In genomic region chr5:19880859-19881436, GRCh38 we compare ENCODE assay signal across 1 cellular context.
TF ChIP-seq lines count a peak whose summit lies in the region.

No MANE protein-coding gene starts in this region.

TF ChIP-seq in HepG2, 621 proteins besides CTCF, POLR2A, EP300 and RAD21 (continued from another document and continues in another):
- peak; percentile 70 for TF ChIP-seq FOXP4 (CRISPR knock-in tag; IDR thresholded peaks at IDR 0.05)
- TF ChIP-seq ZNF142 (CRISPR knock-in tag; IDR thresholded peaks at IDR 0.05) = no peak
- TF ChIP-seq ZNF639 (CRISPR knock-in tag; conservative IDR thresholded peaks at IDR 0.05) = no peak
- TF ChIP-seq ESRRA (CRISPR knock-in tag; IDR thresholded peaks at IDR 0.05; ENCODE audit: low read depth) = no peak
- TF ChIP-seq ZFYVE20 (CRISPR knock-in tag; IDR thresholded peaks at IDR 0.05; ENCODE audit: borderline replicate concordance, low read depth) = no peak
- peak; percentile 33; the same call in 1 of the 2 replicates for TF ChIP-seq ATF1 (CRISPR knock-in tag; IDR thresholded peaks at IDR 0.05)
- no peak for TF ChIP-seq ZNF383 (CRISPR knock-in tag; IDR thresholded peaks at IDR 0.05; ENCODE audit: borderline replicate concordance)
- TF ChIP-seq TAF15 (IDR thresholded peaks at IDR 0.05; ENCODE audit: low read depth, low read length, poor library complexity, severe bottlenecking) = no peak
- no peak for TF ChIP-seq TGIF2 (CRISPR knock-in tag; IDR thresholded peaks at IDR 0.05)
- no peak for TF ChIP-seq SIX4 (CRISPR knock-in tag; IDR thresholded peaks at IDR 0.05)
- no peak for TF ChIP-seq ZSCAN25 (CRISPR knock-in tag; IDR thresholded peaks at IDR 0.05)
- no peak for TF ChIP-seq MAX (IDR thresholded peaks at IDR 0.05)
- TF ChIP-seq KMT2A (CRISPR knock-in tag; IDR thresholded peaks at IDR 0.05) = no peak
- no peak; a peak in 1 of 4 replicates for TF ChIP-seq NR2F1 (CRISPR knock-in tag; IDR thresholded peaks at IDR 0.05)
- TF ChIP-seq NFIB (CRISPR knock-in tag; IDR thresholded peaks at IDR 0.05; ENCODE audit: borderline replicate concordance) = no peak
- TF ChIP-seq ZNF720 (CRISPR knock-in tag; IDR thresholded peaks at IDR 0.05) = no peak
- no peak for TF ChIP-seq ZNF746 (CRISPR knock-in tag; IDR thresholded peaks at IDR 0.05)
- no peak for TF ChIP-seq ZNF317 (CRISPR knock-in tag; IDR thresholded peaks at IDR 0.05)
- no peak for TF ChIP-seq NFRKB (IDR thresholded peaks at IDR 0.05)
- no peak for TF ChIP-seq SMYD3 (CRISPR knock-in tag; IDR thresholded peaks at IDR 0.05)
- TF ChIP-seq ZNF574 (CRISPR knock-in tag; IDR thresholded peaks at IDR 0.05) = no peak
- no peak for TF ChIP-seq ZNF597 (CRISPR knock-in tag; IDR thresholded peaks at IDR 0.05)
- TF ChIP-seq CEBPZ (IDR thresholded peaks at IDR 0.05; ENCODE audit: low read length) = no peak
- TF ChIP-seq GFI1 (CRISPR knock-in tag; IDR thresholded peaks at IDR 0.05; ENCODE audit: borderline replicate concordance) = peak; percentile 87
- TF ChIP-seq NCOA1 (CRISPR knock-in tag; IDR thresholded peaks at IDR 0.05) = no peak
- TF ChIP-seq RCOR2 (CRISPR knock-in tag; IDR thresholded peaks at IDR 0.05) = no peak
- no peak for TF ChIP-seq TBP (CRISPR knock-in tag; IDR thresholded peaks at IDR 0.05)
- no peak for TF ChIP-seq ZNF546 (CRISPR knock-in tag; conservative IDR thresholded peaks at IDR 0.05)
- TF ChIP-seq HDAC1 (CRISPR knock-in tag; IDR thresholded peaks at IDR 0.05) = no peak
- TF ChIP-seq ZBTB3 (CRISPR knock-in tag; IDR thresholded peaks at IDR 0.05; ENCODE audit: borderline replicate concordance, low read depth) = no peak
- no peak for TF ChIP-seq ZNF446 (CRISPR knock-in tag; IDR thresholded peaks at IDR 0.05)
- no peak for TF ChIP-seq TEAD3 (CRISPR knock-in tag; optimal IDR thresholded peaks at IDR 0.05; ENCODE audit: borderline replicate concordance)
- TF ChIP-seq ZBTB37 (CRISPR knock-in tag; IDR thresholded peaks at IDR 0.05) = no peak
- no peak for TF ChIP-seq ZNF570 (CRISPR knock-in tag; IDR thresholded peaks at IDR 0.05; ENCODE audit: borderline replicate concordance)
- TF ChIP-seq SNAI1 (CRISPR knock-in tag; IDR thresholded peaks at IDR 0.05; ENCODE audit: borderline replicate concordance) = no peak
- no peak for TF ChIP-seq SIN3A (IDR thresholded peaks at IDR 0.05; ENCODE audit: borderline replicate concordance, low read depth, low read length)
- no peak for TF ChIP-seq IRX3 (CRISPR knock-in tag; IDR thresholded peaks at IDR 0.05; ENCODE audit: borderline replicate concordance, low read depth)
- no peak for TF ChIP-seq KAT8 (CRISPR knock-in tag; IDR thresholded peaks at IDR 0.05)
- no peak for TF ChIP-seq DNMT3B (CRISPR knock-in tag; conservative IDR thresholded peaks at IDR 0.05)
